ENCODE assay signal across 12 cellular contexts in the genomic region with DNA sequence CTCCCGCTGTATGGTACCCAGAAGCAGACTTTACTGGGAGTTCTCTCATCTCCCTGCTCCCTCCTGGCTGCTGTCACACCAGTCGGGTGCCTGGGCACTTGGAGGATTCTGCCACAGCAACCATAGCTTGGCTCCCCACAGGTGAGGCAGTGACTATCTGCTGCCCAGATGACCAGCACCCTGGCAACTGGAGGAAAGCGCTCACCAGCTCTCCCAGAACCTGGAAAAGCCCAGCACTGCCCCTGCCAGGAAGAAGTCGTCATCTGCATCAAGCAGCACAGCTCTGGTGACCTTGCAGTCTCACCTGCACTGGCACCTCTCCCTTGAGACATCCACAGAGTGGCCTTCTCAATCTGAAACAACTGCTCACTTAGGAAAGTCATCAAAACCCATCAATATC. TPM values are rescaled to one million over a fixed set of nuclear protein-coding genes. Genes with fewer than 3 reads are reported as not detected.
DNase-seq lines count a peak whose midpoint lies in the region; ATAC-seq and TF ChIP-seq lines count a peak whose summit lies in the region.
"Had no signal": no experiment of that assay in that cellular context is flagged by ENCODE, and none has a peak within 500 bp of the region (broad histone marks: within the 10 kb centered on the region; RNA-seq: fewer than 3 reads in every experiment).

No MANE protein-coding gene starts in this region.

- H3K14ac ChIP-seq in trophoblast cell (ENCODE audit: low read length) = no peak overlapping the region

- H3K9me3 ChIP-seq in heart left ventricle (no peaks in the 10 kb centered on the region), upper lobe of right lung (no peaks in the 10 kb centered on the region), trophoblast cell (ENCODE audit: insufficient read depth, low read depth, low read length) (no peaks in the 10 kb centered on the region)
- H3K9me3 ChIP-seq: BE2C had no signal

- no peak overlapping the region for H4K8ac ChIP-seq in trophoblast cell (ENCODE audit: low read depth, low read length)

- TF ChIP-seq CTCF in heart left ventricle (IDR thresholded peaks at IDR 0.05) (no peak), upper lobe of right lung (IDR thresholded peaks at IDR 0.05) (peak; percentile 24)

- no peak overlapping the region for H2BK5ac ChIP-seq in trophoblast cell (ENCODE audit: low read depth, low read length, poor library complexity)

- no peak overlapping the region for H2AFZ ChIP-seq in trophoblast cell (ENCODE audit: insufficient read depth, low read length, poor library complexity)

- no peak overlapping the region for H2BK120ac ChIP-seq in trophoblast cell (ENCODE audit: insufficient read depth, low read length, poor library complexity)

- no peak overlapping the region for H3K23ac ChIP-seq in trophoblast cell (ENCODE audit: low read length)

- no peaks in the 10 kb centered on the region for H3K79me1 ChIP-seq in trophoblast cell (ENCODE audit: low read length)

- intact Hi-C loops in heart left ventricle (cut with DNase I) (no loop called here), Right ventricle myocardium inferior (cut with DNase I) (no loop called here), upper lobe of right lung (cut with DNase I) (no loop called here)

- no peak overlapping the region for H2BK12ac ChIP-seq in trophoblast cell (ENCODE audit: low read length)

- no peak overlapping the region for H3K4me2 ChIP-seq in trophoblast cell (ENCODE audit: low read length)

- no peak for TF ChIP-seq POLR2A in heart left ventricle (IDR thresholded peaks at IDR 0.05)

- H3K36me3 ChIP-seq in heart left ventricle (no peaks in the 10 kb centered on the region), upper lobe of right lung (no peaks in the 10 kb centered on the region), trophoblast cell (ENCODE audit: control insufficient read depth in 1 of 2, insufficient read depth in 2 of 2, low read length in 2 of 2) (no peaks in the 10 kb centered on the region)
- H3K36me3 ChIP-seq: BE2C had no signal

- H3K27me3 ChIP-seq in heart left ventricle = no peaks in the 10 kb centered on the region
- no peaks in the 10 kb centered on the region for H3K27me3 ChIP-seq in upper lobe of right lung
- no peaks in the 10 kb centered on the region for H3K27me3 ChIP-seq in trophoblast cell (ENCODE audit: insufficient read depth, low read length)
- H3K27me3 ChIP-seq: BE2C had no signal

- ATAC-seq in heart left ventricle (no peak), Right ventricle myocardium inferior (no peak), SK-N-SH treated with all-trans-retinoic acid at 6 μM for 48 hours (peak; percentile 23; the same call in 1 of the 3 replicates), upper lobe of right lung (peak; percentile 58), GM19455 (IDR thresholded peaks at IDR 0.05; ENCODE audit: unreplicated experiment) (no peak)

- H3K27ac ChIP-seq in heart left ventricle (peak overlapping the region; percentile 1 to 74 (median 40)), upper lobe of right lung (peak overlapping the region; percentile 63), trophoblast cell (ENCODE audit: low read depth, low read length) (no peak overlapping the region)

- H3K4ac ChIP-seq in trophoblast cell (ENCODE audit: low read depth, low read length) = no peak overlapping the region

- H3K9ac ChIP-seq in trophoblast cell (ENCODE audit: low read length) = no peak overlapping the region

- H4K12ac ChIP-seq in trophoblast cell (ENCODE audit: low read depth, low read length) = no peak overlapping the region

- H3K4me3 ChIP-seq in heart left ventricle = no peak overlapping the region
- no peak overlapping the region for H3K4me3 ChIP-seq in upper lobe of right lung
- H3K4me3 ChIP-seq in trophoblast cell (ENCODE audit: low read depth, low read length) = no peak overlapping the region

- H3K18ac ChIP-seq in trophoblast cell (ENCODE audit: low read length) = no peak overlapping the region

- DNase-seq in heart left ventricle = no peak
- DNase-seq in Right ventricle myocardium inferior (ENCODE audit: missing footprints) = no peak
- DNase-seq in left kidney (ENCODE audit: low read depth, low spot score) = peak; percentile 46
- no peak for DNase-seq in upper lobe of right lung
- DNase-seq in trophoblast cell = no peak
- DNase-seq in NCI-H2029 treated with DMSO at 0.1 percent for 48 hours (lab: John Stamatoyannopoulos, UW) = no peak
- DNase-seq: BE2C; GF-D8; stimulated activated CD8-positive, alpha-beta memory T cell treated with anti-CD3 and anti-CD28 coated beads, Interleukin-4, amount 100 ng/mL, for 48 hours had no signal

- no peak overlapping the region for H4K91ac ChIP-seq in trophoblast cell (ENCODE audit: low read depth, low read length)

- 75 to 88% (median 86%) methylated on average over 4 of the region's 4 CpGs for WGBS in heart left ventricle, 4 donors
- WGBS in trophoblast cell (ENCODE audit: extremely low coverage, insufficient coverage, insufficient read length) = no CpG with 5 or more reads among the region's 4 CpGs

- H2AK5ac ChIP-seq in trophoblast cell (ENCODE audit: low read length) = no peak overlapping the region

- H3K4me1 ChIP-seq in heart left ventricle (peaks cover 0 to 67% (median 10%) of the 10 kb centered on the region in 12 donors), upper lobe of right lung (peaks cover 28% of the 10 kb centered on the region), trophoblast cell (ENCODE audit: control insufficient read depth in 1 of 2, insufficient read depth in 2 of 2, low read length in 2 of 2) (no peaks in the 10 kb centered on the region)
- H3K4me1 ChIP-seq: BE2C had no signal

- H3K79me2 ChIP-seq in trophoblast cell (ENCODE audit: control insufficient read depth, insufficient read depth, low read length, poor library complexity) = no peaks in the 10 kb centered on the region

TF ChIP-seq in SK-N-SH treated with all-trans-retinoic acid at 6 μM for 48 hours, 23 proteins besides CTCF, POLR2A, EP300 and RAD21:
- TF ChIP-seq ZNF70 (CRISPR knock-in tag; IDR thresholded peaks at IDR 0.05) = no peak
- no peak for TF ChIP-seq GLIS3 (CRISPR knock-in tag; IDR thresholded peaks at IDR 0.05)

RNA-seq across cellular contexts. Expression of gene TC2N, which starts 31.9 kb away (rescaled TPM):
- total RNA-seq in heart left ventricle = 10 to 100 TPM in 1 of 9 donors, 1 to 10 TPM in 8; 1.1 to 17.1 (median 3.2) TPM
- 1 to 10 TPM; 1.2 to 2.1 TPM for polyA plus RNA-seq in heart left ventricle
- 12.6 TPM for total RNA-seq in Right ventricle myocardium inferior
- total RNA-seq in upper lobe of right lung = 56.7 TPM
- 12.1 and 12.5 TPM in 2 replicates for polyA plus RNA-seq in trophoblast cell (2013)
- total RNA-seq: myocyte had no signal

RNA-seq across cellular contexts. Expression of gene FBLN5, which starts 48.3 kb away (rescaled TPM):
- total RNA-seq in heart left ventricle = 100 to 1,000 TPM in 1 of 9 donors, 10 to 100 TPM in 8; 26.6 to 129 (median 40.3) TPM
- 10 to 100 TPM; 26.0 to 33.3 TPM for polyA plus RNA-seq in heart left ventricle
- 85.3 TPM for total RNA-seq in Right ventricle myocardium inferior
- 245 TPM for total RNA-seq in upper lobe of right lung
- polyA plus RNA-seq in trophoblast cell (2013) = 17.9 and 18.1 TPM in 2 replicates

Comparison
In these comparisons a context has a peak if more than half of its experiments do, and no peak if none do; other contexts are left out.
1. ATAC-seq: peak in SK-N-SH treated with all-trans-retinoic acid at 6 μM for 48 hours (single experiment) and upper lobe of right lung (single experiment); none in heart left ventricle (0 of 4), Right ventricle myocardium inferior (single experiment) and GM19455 (single experiment).